In the genomic region with DNA sequence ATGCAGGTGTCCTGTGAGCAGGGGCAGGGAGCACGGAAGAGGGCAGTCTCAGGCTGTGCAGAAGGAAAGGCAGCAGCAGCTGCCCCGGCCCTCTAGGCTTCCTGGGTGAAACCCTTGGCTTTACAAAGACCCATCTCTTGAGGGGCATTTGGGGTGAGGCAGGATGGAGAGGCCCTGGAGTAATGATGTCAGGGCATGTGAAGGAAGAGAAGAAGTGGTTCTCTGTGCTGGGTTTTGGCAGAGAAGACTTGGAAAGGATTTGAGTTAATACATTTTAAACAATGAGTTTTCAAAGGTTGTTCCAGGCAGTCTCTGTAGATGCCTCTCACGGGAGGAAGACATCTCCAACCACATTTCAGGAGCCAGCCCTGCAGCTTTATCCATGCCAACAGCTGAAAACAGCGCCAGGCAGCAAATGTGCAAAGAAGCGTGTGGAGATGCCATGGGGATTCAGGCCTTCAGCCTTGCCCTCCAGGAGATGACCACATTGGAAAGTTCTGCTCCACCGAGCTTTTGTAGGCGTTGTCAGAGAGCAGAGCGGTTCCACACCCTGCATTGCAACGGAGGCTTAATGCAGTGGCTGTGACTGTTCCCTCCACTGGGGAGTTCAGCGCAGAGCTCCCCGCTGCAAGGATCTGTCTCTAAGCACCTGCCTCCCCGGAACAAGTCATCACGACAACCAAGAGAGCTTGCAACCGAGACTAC, we compare ENCODE assay signal across 1 cellular context.
TF ChIP-seq lines count a peak whose summit lies in the region.

No MANE protein-coding gene starts in this region.

TF ChIP-seq in K562, 482 proteins besides CTCF, POLR2A, EP300 and RAD21 (continued from another document):
- TF ChIP-seq, protein P1, sequence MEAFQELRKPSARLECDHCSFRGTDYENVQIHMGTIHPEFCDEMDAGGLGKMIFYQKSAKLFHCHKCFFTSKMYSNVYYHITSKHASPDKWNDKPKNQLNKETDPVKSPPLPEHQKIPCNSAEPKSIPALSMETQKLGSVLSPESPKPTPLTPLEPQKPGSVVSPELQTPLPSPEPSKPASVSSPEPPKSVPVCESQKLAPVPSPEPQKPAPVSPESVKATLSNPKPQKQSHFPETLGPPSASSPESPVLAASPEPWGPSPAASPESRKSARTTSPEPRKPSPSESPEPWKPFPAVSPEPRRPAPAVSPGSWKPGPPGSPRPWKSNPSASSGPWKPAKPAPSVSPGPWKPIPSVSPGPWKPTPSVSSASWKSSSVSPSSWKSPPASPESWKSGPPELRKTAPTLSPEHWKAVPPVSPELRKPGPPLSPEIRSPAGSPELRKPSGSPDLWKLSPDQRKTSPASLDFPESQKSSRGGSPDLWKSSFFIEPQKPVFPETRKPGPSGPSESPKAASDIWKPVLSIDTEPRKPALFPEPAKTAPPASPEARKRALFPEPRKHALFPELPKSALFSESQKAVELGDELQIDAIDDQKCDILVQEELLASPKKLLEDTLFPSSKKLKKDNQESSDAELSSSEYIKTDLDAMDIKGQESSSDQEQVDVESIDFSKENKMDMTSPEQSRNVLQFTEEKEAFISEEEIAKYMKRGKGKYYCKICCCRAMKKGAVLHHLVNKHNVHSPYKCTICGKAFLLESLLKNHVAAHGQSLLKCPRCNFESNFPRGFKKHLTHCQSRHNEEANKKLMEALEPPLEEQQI (IDR thresholded peaks at IDR 0.05): no peak
- TF ChIP-seq RCOR1 (IDR thresholded peaks at IDR 0.05; ENCODE audit: borderline replicate concordance in 1 of 2, low read depth in 2 of 2, low read length in 2 of 2) (no peak), JUNB (CRISPR knock-in tag; conservative IDR thresholded peaks at IDR 0.05) (no peak), ZNF239 (CRISPR knock-in tag; IDR thresholded peaks at IDR 0.05) (no peak), FIP1L1 (IDR thresholded peaks at IDR 0.05; ENCODE audit: low read depth, low read length, poor library complexity, severe bottlenecking) (no peak), EZH2 (IDR thresholded peaks at IDR 0.05; ENCODE audit: borderline replicate concordance, low read depth, low read length) (no peak), NCOR1 (IDR thresholded peaks at IDR 0.05) (no peak)
- TF ChIP-seq, protein P2, sequence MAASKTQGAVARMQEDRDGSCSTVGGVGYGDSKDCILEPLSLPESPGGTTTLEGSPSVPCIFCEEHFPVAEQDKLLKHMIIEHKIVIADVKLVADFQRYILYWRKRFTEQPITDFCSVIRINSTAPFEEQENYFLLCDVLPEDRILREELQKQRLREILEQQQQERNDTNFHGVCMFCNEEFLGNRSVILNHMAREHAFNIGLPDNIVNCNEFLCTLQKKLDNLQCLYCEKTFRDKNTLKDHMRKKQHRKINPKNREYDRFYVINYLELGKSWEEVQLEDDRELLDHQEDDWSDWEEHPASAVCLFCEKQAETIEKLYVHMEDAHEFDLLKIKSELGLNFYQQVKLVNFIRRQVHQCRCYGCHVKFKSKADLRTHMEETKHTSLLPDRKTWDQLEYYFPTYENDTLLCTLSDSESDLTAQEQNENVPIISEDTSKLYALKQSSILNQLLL (CRISPR knock-in tag; IDR thresholded peaks at IDR 0.05; ENCODE audit: borderline replicate concordance): no peak
- TF ChIP-seq, protein P3, sequence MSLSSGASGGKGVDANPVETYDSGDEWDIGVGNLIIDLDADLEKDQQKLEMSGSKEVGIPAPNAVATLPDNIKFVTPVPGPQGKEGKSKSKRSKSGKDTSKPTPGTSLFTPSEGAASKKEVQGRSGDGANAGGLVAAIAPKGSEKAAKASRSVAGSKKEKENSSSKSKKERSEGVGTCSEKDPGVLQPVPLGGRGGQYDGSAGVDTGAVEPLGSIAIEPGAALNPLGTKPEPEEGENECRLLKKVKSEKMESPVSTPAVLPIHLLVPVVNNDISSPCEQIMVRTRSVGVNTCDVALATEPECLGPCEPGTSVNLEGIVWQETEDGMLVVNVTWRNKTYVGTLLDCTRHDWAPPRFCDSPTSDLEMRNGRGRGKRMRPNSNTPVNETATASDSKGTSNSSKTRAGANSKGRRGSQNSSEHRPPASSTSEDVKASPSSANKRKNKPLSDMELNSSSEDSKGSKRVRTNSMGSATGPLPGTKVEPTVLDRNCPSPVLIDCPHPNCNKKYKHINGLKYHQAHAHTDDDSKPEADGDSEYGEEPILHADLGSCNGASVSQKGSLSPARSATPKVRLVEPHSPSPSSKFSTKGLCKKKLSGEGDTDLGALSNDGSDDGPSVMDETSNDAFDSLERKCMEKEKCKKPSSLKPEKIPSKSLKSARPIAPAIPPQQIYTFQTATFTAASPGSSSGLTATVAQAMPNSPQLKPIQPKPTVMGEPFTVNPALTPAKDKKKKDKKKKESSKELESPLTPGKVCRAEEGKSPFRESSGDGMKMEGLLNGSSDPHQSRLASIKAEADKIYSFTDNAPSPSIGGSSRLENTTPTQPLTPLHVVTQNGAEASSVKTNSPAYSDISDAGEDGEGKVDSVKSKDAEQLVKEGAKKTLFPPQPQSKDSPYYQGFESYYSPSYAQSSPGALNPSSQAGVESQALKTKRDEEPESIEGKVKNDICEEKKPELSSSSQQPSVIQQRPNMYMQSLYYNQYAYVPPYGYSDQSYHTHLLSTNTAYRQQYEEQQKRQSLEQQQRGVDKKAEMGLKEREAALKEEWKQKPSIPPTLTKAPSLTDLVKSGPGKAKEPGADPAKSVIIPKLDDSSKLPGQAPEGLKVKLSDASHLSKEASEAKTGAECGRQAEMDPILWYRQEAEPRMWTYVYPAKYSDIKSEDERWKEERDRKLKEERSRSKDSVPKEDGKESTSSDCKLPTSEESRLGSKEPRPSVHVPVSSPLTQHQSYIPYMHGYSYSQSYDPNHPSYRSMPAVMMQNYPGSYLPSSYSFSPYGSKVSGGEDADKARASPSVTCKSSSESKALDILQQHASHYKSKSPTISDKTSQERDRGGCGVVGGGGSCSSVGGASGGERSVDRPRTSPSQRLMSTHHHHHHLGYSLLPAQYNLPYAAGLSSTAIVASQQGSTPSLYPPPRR (CRISPR knock-in tag; IDR thresholded peaks at IDR 0.05; ENCODE audit: borderline replicate concordance): no peak
- TF ChIP-seq, protein P4, sequence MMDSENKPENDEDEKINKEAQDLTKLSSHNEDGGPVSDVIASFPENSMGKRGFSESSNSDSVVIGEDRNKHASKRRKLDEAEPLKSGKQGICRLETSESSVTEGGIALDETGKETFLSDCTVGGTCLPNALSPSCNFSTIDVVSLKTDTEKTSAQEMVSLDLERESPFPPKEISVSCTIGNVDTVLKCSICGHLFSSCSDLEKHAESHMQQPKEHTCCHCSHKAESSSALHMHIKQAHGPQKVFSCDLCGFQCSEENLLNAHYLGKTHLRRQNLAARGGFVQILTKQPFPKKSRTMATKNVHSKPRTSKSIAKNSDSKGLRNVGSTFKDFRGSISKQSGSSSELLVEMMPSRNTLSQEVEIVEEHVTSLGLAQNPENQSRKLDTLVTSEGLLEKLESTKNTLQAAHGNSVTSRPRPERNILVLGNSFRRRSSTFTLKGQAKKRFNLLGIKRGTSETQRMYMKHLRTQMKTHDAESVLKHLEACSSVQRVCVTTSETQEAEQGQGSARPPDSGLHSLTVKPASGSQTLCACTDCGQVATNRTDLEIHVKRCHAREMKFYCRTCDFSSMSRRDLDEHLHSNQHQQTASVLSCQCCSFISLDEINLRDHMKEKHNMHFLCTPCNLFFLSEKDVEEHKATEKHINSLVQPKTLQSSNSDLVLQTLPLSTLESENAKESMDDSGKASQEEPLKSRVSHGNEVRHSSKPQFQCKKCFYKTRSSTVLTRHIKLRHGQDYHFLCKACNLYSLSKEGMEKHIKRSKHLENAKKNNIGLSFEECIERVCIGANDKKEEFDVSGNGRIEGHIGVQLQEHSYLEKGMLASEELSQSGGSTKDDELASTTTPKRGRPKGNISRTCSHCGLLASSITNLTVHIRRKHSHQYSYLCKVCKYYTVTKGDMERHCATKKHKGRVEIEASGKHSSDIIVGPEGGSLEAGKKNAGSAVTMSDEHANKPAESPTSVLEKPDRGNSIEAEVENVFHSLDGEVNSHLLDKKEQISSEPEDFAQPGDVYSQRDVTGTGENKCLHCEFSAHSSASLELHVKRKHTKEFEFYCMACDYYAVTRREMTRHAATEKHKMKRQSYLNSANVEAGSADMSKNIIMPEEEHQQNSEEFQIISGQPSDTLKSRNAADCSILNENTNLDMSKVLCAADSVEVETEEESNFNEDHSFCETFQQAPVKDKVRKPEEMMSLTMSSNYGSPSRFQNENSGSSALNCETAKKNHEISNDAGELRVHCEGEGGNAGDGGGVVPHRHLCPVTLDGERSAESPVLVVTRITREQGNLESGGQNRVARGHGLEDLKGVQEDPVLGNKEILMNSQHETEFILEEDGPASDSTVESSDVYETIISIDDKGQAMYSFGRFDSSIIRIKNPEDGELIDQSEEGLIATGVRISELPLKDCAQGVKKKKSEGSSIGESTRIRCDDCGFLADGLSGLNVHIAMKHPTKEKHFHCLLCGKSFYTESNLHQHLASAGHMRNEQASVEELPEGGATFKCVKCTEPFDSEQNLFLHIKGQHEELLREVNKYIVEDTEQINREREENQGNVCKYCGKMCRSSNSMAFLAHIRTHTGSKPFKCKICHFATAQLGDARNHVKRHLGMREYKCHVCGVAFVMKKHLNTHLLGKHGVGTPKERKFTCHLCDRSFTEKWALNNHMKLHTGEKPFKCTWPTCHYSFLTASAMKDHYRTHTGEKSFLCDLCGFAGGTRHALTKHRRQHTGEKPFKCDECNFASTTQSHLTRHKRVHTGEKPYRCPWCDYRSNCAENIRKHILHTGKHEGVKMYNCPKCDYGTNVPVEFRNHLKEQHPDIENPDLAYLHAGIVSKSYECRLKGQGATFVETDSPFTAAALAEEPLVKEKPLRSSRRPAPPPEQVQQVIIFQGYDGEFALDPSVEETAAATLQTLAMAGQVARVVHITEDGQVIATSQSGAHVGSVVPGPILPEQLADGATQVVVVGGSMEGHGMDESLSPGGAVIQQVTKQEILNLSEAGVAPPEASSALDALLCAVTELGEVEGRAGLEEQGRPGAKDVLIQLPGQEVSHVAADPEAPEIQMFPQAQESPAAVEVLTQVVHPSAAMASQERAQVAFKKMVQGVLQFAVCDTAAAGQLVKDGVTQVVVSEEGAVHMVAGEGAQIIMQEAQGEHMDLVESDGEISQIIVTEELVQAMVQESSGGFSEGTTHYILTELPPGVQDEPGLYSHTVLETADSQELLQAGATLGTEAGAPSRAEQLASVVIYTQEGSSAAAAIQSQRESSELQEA (IDR thresholded peaks at IDR 0.05; ENCODE audit: low read depth): no peak
